Comparison of ENCODE assay signal across 9 cellular contexts in genomic region chr12:64256166-64256800, GRCh38. TPM values are rescaled to one million over a fixed set of nuclear protein-coding genes. Genes with fewer than 3 reads are reported as not detected.
DNase-seq lines count a peak whose midpoint lies in the region; ATAC-seq, FAIRE-seq and TF ChIP-seq lines count a peak whose summit lies in the region.
"Had no signal": no experiment of that assay in that cellular context is flagged by ENCODE, and none has a peak within 500 bp of the region (broad histone marks: within the 10 kb centered on the region; RNA-seq: fewer than 3 reads in every experiment).

No MANE protein-coding gene starts in this region.

- no peak overlapping the region for H3K9ac ChIP-seq in DND-41 (ENCODE audit: low read depth, low read length)
- no peak overlapping the region for H3K9ac ChIP-seq in KMS-11

- H3K36me3 Mint-ChIP-seq in activated T-cell treated with anti-CD3 and anti-CD28 coated beads, Interleukin-2, amount 50 U/mL, for 24 hours (ENCODE audit: low read depth): no peaks in the 10 kb centered on the region
- H3K36me3 Mint-ChIP-seq: T-cell had no signal

- BruUV-seq in OCI-LY7 (replicated peaks; lab: Mats Ljungman, UMichigan): no TSS peak

- H4K20me1 ChIP-seq in DND-41 (ENCODE audit: insufficient read depth, low read length) (no peaks in the 10 kb centered on the region), KMS-11 (ENCODE audit: insufficient read depth) (no peaks in the 10 kb centered on the region), OCI-LY7 (ENCODE audit: insufficient read depth, low read length) (no peaks in the 10 kb centered on the region)

- H3K79me2 ChIP-seq in DND-41 (ENCODE audit: insufficient read depth, low read length) (no peaks in the 10 kb centered on the region), KMS-11 (ENCODE audit: insufficient read depth, low read depth) (no peaks in the 10 kb centered on the region), OCI-LY7 (ENCODE audit: insufficient read depth, low read depth, low read length) (no peaks in the 10 kb centered on the region)

- H3K9me3 Mint-ChIP-seq in activated T-cell treated with anti-CD3 and anti-CD28 coated beads, Interleukin-2, amount 50 U/mL, for 24 hours: no peaks in the 10 kb centered on the region
- H3K9me3 Mint-ChIP-seq: T-cell had no signal

- no peak overlapping the region for H3K4me3 Mint-ChIP-seq in activated T-cell treated with anti-CD3 and anti-CD28 coated beads, Interleukin-2, amount 50 U/mL, for 24 hours
- H3K4me3 Mint-ChIP-seq: T-cell had no signal

- peak; percentile 94 for FAIRE-seq in endometrium (lab: Jason Lieb, UNC)

- POLR2A ChIA-PET in OCI-LY7 (lab: Charles Lee): interaction anchor here (1.0 to 1.4 kb wide), 2 partner anchors 16 to 23 kb away, joined by 4 to 5 read pairs; no protein-coding TSS in a partner anchor

- H2AFZ ChIP-seq in DND-41 (ENCODE audit: low read depth, low read length) (no peak overlapping the region), KMS-11 (ENCODE audit: low read depth) (no peak overlapping the region), OCI-LY7 (ENCODE audit: low read length) (no peak overlapping the region)

- H3K9me3 ChIP-seq in DND-41 (ENCODE audit: insufficient read depth, low read length, severe bottlenecking): no peaks in the 10 kb centered on the region
- H3K9me3 ChIP-seq in OCI-LY7 (ENCODE audit: low read length): no peaks in the 10 kb centered on the region
- H3K9me3 ChIP-seq in mucosa of descending colon: no peaks in the 10 kb centered on the region

- H3K4me3 ChIP-seq in DND-41 (ENCODE audit: low read depth in 1 of 2, low read length in 2 of 2) (no peak overlapping the region), KMS-11 (IDR thresholded peaks at IDR 0.05; ENCODE audit: insufficient read depth, low read depth, low read length) (no peak overlapping the region), OCI-LY7 (ENCODE audit: low read depth, low read length, poor library complexity, severe bottlenecking) (no peak overlapping the region), mucosa of descending colon (no peak overlapping the region)

- H3K4me2 ChIP-seq in DND-41 (ENCODE audit: insufficient read depth, low read length) (no peak overlapping the region), KMS-11 (no peak overlapping the region), OCI-LY7 (ENCODE audit: low read length) (no peak overlapping the region)

- H3K27ac ChIP-seq in DND-41 (ENCODE audit: low read length) (no peak overlapping the region), KMS-11 (no peak overlapping the region), OCI-LY7 (ENCODE audit: low read depth, low read length, poor library complexity, severe bottlenecking) (no peak overlapping the region)

- no peak overlapping the region for H3K27ac Mint-ChIP-seq in activated T-cell treated with anti-CD3 and anti-CD28 coated beads, Interleukin-2, amount 50 U/mL, for 24 hours
- H3K27ac Mint-ChIP-seq: T-cell had no signal

- TF ChIP-seq CTCF in DND-41 (IDR thresholded peaks at IDR 0.05; ENCODE audit: borderline replicate concordance, extremely low read depth, low read length, poor library complexity, severe bottlenecking) (peak; percentile 77), KMS-11 (conservative IDR thresholded peaks at IDR 0.05; ENCODE audit: low read depth, low read length) (peak; percentile 91), OCI-LY7 (conservative IDR thresholded peaks at IDR 0.05; ENCODE audit: low read length) (peak; percentile 93), mucosa of descending colon (IDR thresholded peaks at IDR 0.05) (peak; percentile 29)

- H3K4me1 Mint-ChIP-seq in activated T-cell treated with anti-CD3 and anti-CD28 coated beads, Interleukin-2, amount 50 U/mL, for 24 hours (ENCODE audit: low read depth): no peaks in the 10 kb centered on the region

- no peaks in the 10 kb centered on the region for H3K4me1 ChIP-seq in DND-41 (ENCODE audit: insufficient read depth, low read length)
- peaks cover 7% of the 10 kb centered on the region for H3K4me1 ChIP-seq in KMS-11 (ENCODE audit: low read depth, poor library complexity, severe bottlenecking)
- no peaks in the 10 kb centered on the region for H3K4me1 ChIP-seq in OCI-LY7 (ENCODE audit: insufficient read depth, low read length, poor library complexity, severe bottlenecking)
- H3K4me1 ChIP-seq in mucosa of descending colon (ENCODE audit: low read depth): no peaks in the 10 kb centered on the region

- CTCF ChIA-PET in OCI-LY7 (lab: Charles Lee; ENCODE audit: unreplicated experiment): interaction anchor here (1.1 kb wide), 1 partner anchor 17 kb away, joined by 3 read pairs; no protein-coding TSS in a partner anchor

- ATAC-seq in DND-41 (ENCODE audit: insufficient read depth, low read depth) (peak; percentile 58; the same call in 1 of the 3 replicates), mucosa of descending colon (peak; percentile 43)
- ATAC-seq: T-cell had no signal

- H3K36me3 ChIP-seq in DND-41 (ENCODE audit: insufficient read depth, low read length) (no peaks in the 10 kb centered on the region), KMS-11 (ENCODE audit: insufficient read depth) (no peaks in the 10 kb centered on the region), OCI-LY7 (ENCODE audit: insufficient read depth, low read length) (no peaks in the 10 kb centered on the region), mucosa of descending colon (ENCODE audit: low read depth) (no peaks in the 10 kb centered on the region)

- no peaks in the 10 kb centered on the region for H3K27me3 Mint-ChIP-seq in activated T-cell treated with anti-CD3 and anti-CD28 coated beads, Interleukin-2, amount 50 U/mL, for 24 hours
- H3K27me3 Mint-ChIP-seq: T-cell had no signal

- intact Hi-C loops in OCI-LY7 (cut with micrococcal nuclease; ENCODE audit: unreplicated experiment) (loop anchor here (1.0 to 10.0 kb wide), 5 partner anchors 101 to 1154 kb away; no protein-coding TSS in a partner anchor), mucosa of descending colon (cut with DNase I, micrococcal nuclease) (loop anchor here (5.0 kb wide), 1 partner anchor 419 kb away; no protein-coding TSS in a partner anchor)

- no peaks in the 10 kb centered on the region for H3K9me2 ChIP-seq in OCI-LY7 (ENCODE audit: insufficient read depth, low read length)

- H3K27me3 ChIP-seq in DND-41 (ENCODE audit: insufficient read depth, low read length, poor library complexity): no peaks in the 10 kb centered on the region
- no peaks in the 10 kb centered on the region for H3K27me3 ChIP-seq in KMS-11 (ENCODE audit: insufficient read depth, low read depth)

- DNase-seq in DND-41 (no peak), OCI-LY7 (ENCODE audit: low spot score) (peak; percentile 61), mucosa of descending colon (peak in 1 of 3 donors; percentile 55), activated gamma-delta T cell (lab: John Stamatoyannopoulos, UW) (no peak), HPDE6-E6E7 (ENCODE audit: extremely low spot score) (no peak)
- DNase-seq in activated T-cell treated with anti-CD3 and anti-CD28 coated beads, Interleukin-2, amount 50 U/mL, for 24 hours: no peak

RNA-seq across cellular contexts. Expression of gene KICS2, which starts 34.2 kb away (rescaled TPM):
- 16.2 and 20.6 TPM in 2 replicates for total RNA-seq in OCI-LY7 (2014; rRNA removed; shearing (Covaris generic))
- total RNA-seq in OCI-LY7 (2022): 20.4 and 22.2 TPM in 2 replicates
- 1 to 10 TPM; 5.4 to 6.7 (median 5.4) TPM for total RNA-seq in mucosa of descending colon

Comparison
In these comparisons a context has a peak if more than half of its experiments do, and no peak if none do; other contexts are left out.
1. CTCF ChIP-seq: peak in every context shown above with its lines; median percentile 93 in OCI-LY7; 91 in KMS-11; 77 in DND-41; 29 in mucosa of descending colon.